ENCODE assay signal across 8 cellular contexts in the genomic region with DNA sequence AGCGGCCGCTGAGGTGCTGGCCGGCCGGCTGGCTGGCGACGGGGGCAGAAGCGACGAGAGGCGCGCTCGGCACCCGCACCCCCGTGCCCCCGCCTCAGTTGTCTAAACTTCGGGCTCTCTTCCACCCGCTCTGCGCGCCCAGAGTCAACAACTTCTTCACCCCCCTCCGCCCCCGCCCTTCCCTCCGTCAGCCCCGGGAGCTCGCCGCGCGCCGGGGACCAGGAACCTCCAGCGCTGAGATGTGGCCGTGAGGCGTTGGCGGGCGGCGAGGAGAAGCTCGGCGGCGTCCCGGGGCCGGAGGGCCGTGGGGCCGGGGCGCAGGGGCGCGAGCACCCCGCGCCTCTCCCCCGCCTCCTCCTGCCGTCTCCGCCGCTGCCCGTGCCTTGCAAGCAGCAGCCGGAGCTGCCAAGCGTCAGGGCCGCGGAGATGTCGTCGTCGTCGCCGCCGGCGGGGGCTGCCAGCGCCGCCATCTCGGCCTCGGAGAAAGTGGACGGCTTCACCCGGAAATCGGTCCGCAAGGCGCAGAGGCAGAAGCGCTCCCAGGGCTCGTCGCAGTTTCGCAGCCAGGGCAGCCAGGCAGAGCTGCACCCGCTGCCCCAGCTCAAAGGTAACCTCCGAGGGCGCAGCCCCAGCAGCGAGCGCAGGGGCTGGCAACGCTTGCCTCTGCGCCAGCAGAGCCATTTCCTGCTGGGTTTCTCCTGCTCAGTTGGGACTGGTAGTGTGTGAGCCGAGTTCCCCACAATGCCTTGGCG. TPM values are rescaled to one million over a fixed set of nuclear protein-coding genes. Genes with fewer than 3 reads are reported as not detected.
A peak's percentile ranks its signal among the peaks of the same experiment; 100 is the strongest.
DNase-seq lines count a peak whose midpoint lies in the region; ATAC-seq and TF ChIP-seq lines count a peak whose summit lies in the region.

No MANE protein-coding gene starts in this region.

- TF ChIP-seq CTCF in cardiac muscle cell (IDR thresholded peaks at IDR 0.05; ENCODE audit: low read depth, low read length): no peak
- no peak for TF ChIP-seq CTCF in progenitor cell of endocrine pancreas (IDR thresholded peaks at IDR 0.05; ENCODE audit: unreplicated experiment)

- ATAC-seq in GM21360 (IDR thresholded peaks at IDR 0.05; ENCODE audit: unreplicated experiment): peak; percentile 19

- H3K27ac ChIP-seq in cardiac muscle cell: peak overlapping the region; percentile 79

- DNase-seq in DMS153 (lab: John Stamatoyannopoulos, UW) (peak; percentile 44), HUDEP-2 (lab: John Stamatoyannopoulos, UW; ENCODE audit: unreplicated experiment in 76 of 76) (peak in 53 of 76 experiments; percentile 11 to 74 (median 49)), cardiac muscle cell (ENCODE audit: low read depth in 1 of 2, low spot score in 1 of 2) (peak; percentile 63 to 70), progenitor cell of endocrine pancreas (ENCODE audit: low spot score, unreplicated experiment) (peak; percentile 43), ureter (ENCODE audit: low spot score) (peak; percentile 74)
- DNase-seq in activated naive CD4-positive, alpha-beta T cell treated with anti-CD3 and anti-CD28 coated beads for 36 hours: peak; percentile 70

- H3K36me3 ChIP-seq in cardiac muscle cell: no peaks in the 10 kb centered on the region

- peaks cover 39% of the 10 kb centered on the region for H3K4me1 Mint-ChIP-seq in activated naive CD4-positive, alpha-beta T cell treated with anti-CD3 and anti-CD28 coated beads for 36 hours (ENCODE audit: low read depth)
- H3K4me1 Mint-ChIP-seq in progenitor cell of endocrine pancreas (ENCODE audit: low read depth): peaks cover 31% of the 10 kb centered on the region

- peak overlapping the region; percentile 96 for H3K4me3 Mint-ChIP-seq in activated naive CD4-positive, alpha-beta T cell treated with anti-CD3 and anti-CD28 coated beads for 36 hours
- peak overlapping the region; percentile 94 for H3K4me3 Mint-ChIP-seq in progenitor cell of endocrine pancreas (ENCODE audit: low read depth)

- peak overlapping the region; percentile 63 for H3K4me3 ChIP-seq in cardiac muscle cell

- no peaks in the 10 kb centered on the region for H3K27me3 ChIP-seq in cardiac muscle cell

- intact Hi-C loops in activated naive CD4-positive, alpha-beta T cell treated with anti-CD3 and anti-CD28 coated beads for 36 hours (cut with micrococcal nuclease): loop anchor here (1.0 to 5.0 kb wide), 21 partner anchors 7 to 1027 kb away; partner anchors contain the start of genes ATF3, DTL, FLVCR1 and INTS7

- H3K9me3 Mint-ChIP-seq in activated naive CD4-positive, alpha-beta T cell treated with anti-CD3 and anti-CD28 coated beads for 36 hours: no peaks in the 10 kb centered on the region
- no peaks in the 10 kb centered on the region for H3K9me3 Mint-ChIP-seq in progenitor cell of endocrine pancreas (ENCODE audit: low read depth)

- H3K36me3 Mint-ChIP-seq in activated naive CD4-positive, alpha-beta T cell treated with anti-CD3 and anti-CD28 coated beads for 36 hours (ENCODE audit: low read depth): peaks cover 4% of the 10 kb centered on the region
- H3K36me3 Mint-ChIP-seq in progenitor cell of endocrine pancreas (ENCODE audit: insufficient read depth): no peaks in the 10 kb centered on the region

- H3K4me1 ChIP-seq in cardiac muscle cell (ENCODE audit: low read depth): peaks cover 32% of the 10 kb centered on the region

- H3K27ac Mint-ChIP-seq in activated naive CD4-positive, alpha-beta T cell treated with anti-CD3 and anti-CD28 coated beads for 36 hours: peak overlapping the region; percentile 91
- H3K27ac Mint-ChIP-seq in progenitor cell of endocrine pancreas: peak overlapping the region; percentile 98

- no peaks in the 10 kb centered on the region for H3K9me3 ChIP-seq in cardiac muscle cell (ENCODE audit: low read depth)

- peak; percentile 81 for TF ChIP-seq POLR2A in Raji (IDR thresholded peaks at IDR 0.05; ENCODE audit: insufficient read depth, low read depth, low read length)

- CTCF ChIA-PET in activated naive CD4-positive, alpha-beta T cell treated with anti-CD3 and anti-CD28 coated beads for 36 hours (lab: Charles Lee): interaction anchor here (1.1 to 2.0 kb wide), 6 partner anchors 30 to 251 kb away, joined by 3 to 6 read pairs (median 4); partner anchors contain the start of genes DTL and INTS7

- H3K27me3 Mint-ChIP-seq in activated naive CD4-positive, alpha-beta T cell treated with anti-CD3 and anti-CD28 coated beads for 36 hours (ENCODE audit: low read depth): no peaks in the 10 kb centered on the region
- H3K27me3 Mint-ChIP-seq in progenitor cell of endocrine pancreas: no peaks in the 10 kb centered on the region

RNA-seq across cellular contexts. Expression of gene PPP2R5A, which starts 0.7 kb away (rescaled TPM):
- 10 to 100 TPM; 30.6 to 31.4 TPM for total RNA-seq in activated naive CD4-positive, alpha-beta T cell treated with anti-CD3 and anti-CD28 coated beads for 36 hours
- total RNA-seq in cardiac muscle cell (51.7 and 70.4 TPM in 2 replicates), progenitor cell of endocrine pancreas (20.8 and 21.4 TPM in 2 replicates), ureter (38.1 TPM)
- polyA plus RNA-seq in cardiac muscle cell: 65.0 and 67.4 TPM in 2 replicates

Comparison
In these comparisons a context has a peak if more than half of its experiments do, and no peak if none do; other contexts are left out.
1. Peak in every context shown above with its lines: DNase-seq, ATAC-seq, H3K4me3 ChIP-seq and H3K27ac ChIP-seq.